Comparison of ENCODE assay signal across 1 cellular context in genomic region chr17:41957869-41958231, GRCh38.
TF ChIP-seq lines count a peak whose summit lies in the region.

No MANE protein-coding gene starts in this region.

TF ChIP-seq in K562, 482 proteins besides CTCF, POLR2A, EP300 and RAD21:
- TF ChIP-seq ZFP1 (CRISPR knock-in tag; IDR thresholded peaks at IDR 0.05) (no peak), CXXC5 (CRISPR knock-in tag; IDR thresholded peaks at IDR 0.05) (no peak), CHD1 (IDR thresholded peaks at IDR 0.05; ENCODE audit: low read length) (no peak), SOX6 (IDR thresholded peaks at IDR 0.05) (no peak), SAFB (IDR thresholded peaks at IDR 0.05; ENCODE audit: borderline replicate concordance, low read depth, low read length) (no peak), STAT5A (IDR thresholded peaks at IDR 0.05; ENCODE audit: borderline replicate concordance, low read length) (no peak), HIVEP1 (CRISPR knock-in tag; IDR thresholded peaks at IDR 0.05) (no peak), CSDE1 (IDR thresholded peaks at IDR 0.05) (no peak)
